In the genomic region with DNA sequence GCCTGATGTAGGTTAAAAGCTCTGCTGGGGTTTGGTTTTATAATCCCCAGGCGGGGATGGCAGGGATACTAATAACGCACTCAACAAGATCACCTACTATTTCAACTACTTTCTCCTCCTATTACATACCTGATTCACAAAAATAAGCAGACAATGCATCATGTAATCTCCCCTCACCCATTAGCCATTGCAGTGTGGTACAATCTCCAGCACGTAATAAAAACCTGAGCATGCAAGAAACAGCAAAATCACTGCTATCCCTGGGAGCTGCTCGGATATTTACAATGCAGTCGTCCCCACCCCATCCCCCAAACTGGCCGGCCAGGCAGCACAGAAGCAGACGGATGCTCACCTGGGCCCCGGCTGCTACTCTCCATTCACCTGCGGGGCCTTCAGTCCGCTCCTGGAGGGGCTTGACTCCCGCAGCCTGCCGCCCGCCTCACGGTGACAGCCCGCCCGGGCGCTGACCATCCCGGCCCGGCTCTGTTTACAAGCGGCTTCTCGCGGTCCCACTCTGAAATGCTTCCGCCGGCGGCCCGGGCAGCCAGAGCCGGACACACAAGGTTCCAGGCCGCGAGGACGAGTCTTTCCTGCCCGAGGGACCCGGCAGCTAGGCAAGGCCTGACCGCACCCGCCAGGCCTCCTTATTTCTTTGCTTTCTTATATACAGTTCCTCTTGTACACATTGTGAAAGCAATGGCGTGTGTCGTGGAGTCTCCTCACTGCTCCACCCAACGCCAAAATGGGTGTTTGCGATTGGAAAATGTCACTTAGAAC, we compare ENCODE assay signal across 1 cellular context.
TF ChIP-seq lines count a peak whose summit lies in the region.

A gene with protein sequence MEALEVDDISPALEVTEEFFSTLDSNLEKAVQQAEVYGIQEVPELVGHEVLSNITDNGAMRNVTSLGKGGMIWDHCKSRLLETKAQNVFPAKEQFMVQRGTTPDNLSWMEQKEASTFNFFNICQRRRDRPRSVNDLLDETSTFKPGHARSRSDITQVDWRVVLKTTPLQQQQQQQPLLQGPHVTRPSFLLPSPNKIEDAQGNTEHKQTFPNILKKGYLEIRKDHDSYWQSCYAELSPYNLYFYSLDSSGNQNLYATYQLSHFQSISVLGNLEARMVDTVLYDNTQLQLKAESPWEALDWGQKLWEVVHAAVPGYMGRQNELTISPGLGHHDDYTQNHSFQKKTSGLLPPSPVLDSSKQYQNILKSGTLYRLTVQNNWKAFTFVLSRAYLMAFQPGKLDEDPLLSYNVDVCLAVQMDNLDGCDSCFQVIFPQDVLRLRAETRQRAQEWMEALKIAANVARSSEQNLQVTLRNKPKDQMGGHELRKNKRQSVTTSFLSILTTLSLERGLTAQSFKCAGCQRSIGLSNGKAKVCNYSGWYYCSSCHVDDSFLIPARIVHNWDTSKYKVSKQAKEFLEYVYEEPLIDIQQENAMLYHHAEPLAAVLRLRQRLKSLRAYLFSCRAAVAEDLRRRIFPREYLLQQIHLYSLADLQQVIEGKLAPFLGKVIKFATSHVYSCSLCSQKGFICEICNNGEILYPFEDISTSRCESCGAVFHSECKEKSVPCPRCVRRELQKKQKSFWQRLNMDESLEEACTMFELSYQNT (minus strand): TSS at position 491 of the 777 bp plus-strand sequence. CDS start 23,888 bp downstream, outside the sequence.

TF ChIP-seq in HepG2, 621 proteins besides CTCF, POLR2A, EP300 and RAD21 (continues in another document):
- TF ChIP-seq ARID2 (CRISPR knock-in tag; IDR thresholded peaks at IDR 0.05; ENCODE audit: borderline replicate concordance) (peak; percentile 99), NR1H2 (CRISPR knock-in tag; IDR thresholded peaks at IDR 0.05; ENCODE audit: borderline replicate concordance, low read depth) (no peak; the same call in 1 of the 2 replicates), NFIC (IDR thresholded peaks at IDR 0.05; ENCODE audit: low read length) (peak; percentile 80), MXI1 (IDR thresholded peaks at IDR 0.05; ENCODE audit: borderline replicate concordance, low read depth, low read length) (peak; percentile 84; the same call in 2 of the 3 replicates), NR2F2 (IDR thresholded peaks at IDR 0.05; ENCODE audit: borderline replicate concordance, low read depth) (peak; percentile 79; the same call in 1 of the 2 replicates), KDM6A (CRISPR knock-in tag; IDR thresholded peaks at IDR 0.05; ENCODE audit: low read depth) (no peak), ZNF256 (CRISPR knock-in tag; conservative IDR thresholded peaks at IDR 0.05) (peak; percentile 90; the same call in 1 of the 2 replicates), ATF7-NPFF (CRISPR knock-in tag; IDR thresholded peaks at IDR 0.05; ENCODE audit: low read depth) (peak; percentile 97), CHD4 (IDR thresholded peaks at IDR 0.05; ENCODE audit: borderline replicate concordance, low read length) (no peak), GATA4 (IDR thresholded peaks at IDR 0.05; ENCODE audit: borderline replicate concordance, low read depth) (peak; percentile 74), ATF7 (IDR thresholded peaks at IDR 0.05) (no peak), ATF7 (CRISPR knock-in tag; IDR thresholded peaks at IDR 0.05) (peak; percentile 83), TRIM24 (CRISPR knock-in tag; IDR thresholded peaks at IDR 0.05) (no peak), WIZ (CRISPR knock-in tag; IDR thresholded peaks at IDR 0.05) (0 out of 2 replicates have a peak, but pooled peaks have one; percentile 58), YEATS4 (CRISPR knock-in tag; IDR thresholded peaks at IDR 0.05; ENCODE audit: borderline replicate concordance) (peak; percentile 100), KAT7 (CRISPR knock-in tag; IDR thresholded peaks at IDR 0.05; ENCODE audit: borderline replicate concordance) (peak; percentile 100), SALL1 (CRISPR knock-in tag; IDR thresholded peaks at IDR 0.05) (peak; percentile 99), PHF8 (CRISPR knock-in tag; IDR thresholded peaks at IDR 0.05) (peak; percentile 98), FIP1L1 (IDR thresholded peaks at IDR 0.05; ENCODE audit: borderline replicate concordance, insufficient read depth, low read depth, low read length) (peak; percentile 89; the same call in 1 of the 2 replicates), ZNF180 (CRISPR knock-in tag; IDR thresholded peaks at IDR 0.05; ENCODE audit: borderline replicate concordance, low read depth) (no peak), ZNF343 (CRISPR knock-in tag; IDR thresholded peaks at IDR 0.05) (peak; percentile 98), ZNF660 (CRISPR knock-in tag; IDR thresholded peaks at IDR 0.05; ENCODE audit: borderline replicate concordance, low read depth) (0 out of 2 replicates have a peak, but pooled peaks have one; percentile 91), ELF4 (CRISPR knock-in tag; IDR thresholded peaks at IDR 0.05; ENCODE audit: borderline replicate concordance) (peak; percentile 91), XBP1 (CRISPR knock-in tag; IDR thresholded peaks at IDR 0.05) (0 out of 2 replicates have a peak, but pooled peaks have one; percentile 61), ZBTB3 (CRISPR knock-in tag; IDR thresholded peaks at IDR 0.05; ENCODE audit: borderline replicate concordance, low read depth) (peak; percentile 97), ZBTB8A (CRISPR knock-in tag; IDR thresholded peaks at IDR 0.05; ENCODE audit: borderline replicate concordance, low read depth) (peak; percentile 95), PPARG (CRISPR knock-in tag; conservative IDR thresholded peaks at IDR 0.05) (peak; percentile 84), MAFG (CRISPR knock-in tag; IDR thresholded peaks at IDR 0.05) (no peak; the same call in 1 of the 2 replicates), ZNF761 (CRISPR knock-in tag; conservative IDR thresholded peaks at IDR 0.05) (peak; percentile 96)
- TF ChIP-seq, protein P1, sequence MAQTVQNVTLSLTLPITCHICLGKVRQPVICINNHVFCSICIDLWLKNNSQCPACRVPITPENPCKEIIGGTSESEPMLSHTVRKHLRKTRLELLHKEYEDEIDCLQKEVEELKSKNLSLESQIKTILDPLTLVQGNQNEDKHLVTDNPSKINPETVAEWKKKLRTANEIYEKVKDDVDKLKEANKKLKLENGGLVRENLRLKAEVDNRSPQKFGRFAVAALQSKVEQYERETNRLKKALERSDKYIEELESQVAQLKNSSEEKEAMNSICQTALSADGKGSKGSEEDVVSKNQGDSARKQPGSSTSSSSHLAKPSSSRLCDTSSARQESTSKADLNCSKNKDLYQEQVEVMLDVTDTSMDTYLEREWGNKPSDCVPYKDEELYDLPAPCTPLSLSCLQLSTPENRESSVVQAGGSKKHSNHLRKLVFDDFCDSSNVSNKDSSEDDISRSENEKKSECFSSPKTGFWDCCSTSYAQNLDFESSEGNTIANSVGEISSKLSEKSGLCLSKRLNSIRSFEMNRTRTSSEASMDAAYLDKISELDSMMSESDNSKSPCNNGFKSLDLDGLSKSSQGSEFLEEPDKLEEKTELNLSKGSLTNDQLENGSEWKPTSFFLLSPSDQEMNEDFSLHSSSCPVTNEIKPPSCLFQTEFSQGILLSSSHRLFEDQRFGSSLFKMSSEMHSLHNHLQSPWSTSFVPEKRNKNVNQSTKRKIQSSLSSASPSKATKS (CRISPR knock-in tag; IDR thresholded peaks at IDR 0.05) = no peak
- TF ChIP-seq, protein P2, sequence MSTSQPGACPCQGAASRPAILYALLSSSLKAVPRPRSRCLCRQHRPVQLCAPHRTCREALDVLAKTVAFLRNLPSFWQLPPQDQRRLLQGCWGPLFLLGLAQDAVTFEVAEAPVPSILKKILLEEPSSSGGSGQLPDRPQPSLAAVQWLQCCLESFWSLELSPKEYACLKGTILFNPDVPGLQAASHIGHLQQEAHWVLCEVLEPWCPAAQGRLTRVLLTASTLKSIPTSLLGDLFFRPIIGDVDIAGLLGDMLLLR (CRISPR knock-in tag; IDR thresholded peaks at IDR 0.05) = peak; percentile 97; the same call in 1 of the 2 replicates
- TF ChIP-seq, protein P3, sequence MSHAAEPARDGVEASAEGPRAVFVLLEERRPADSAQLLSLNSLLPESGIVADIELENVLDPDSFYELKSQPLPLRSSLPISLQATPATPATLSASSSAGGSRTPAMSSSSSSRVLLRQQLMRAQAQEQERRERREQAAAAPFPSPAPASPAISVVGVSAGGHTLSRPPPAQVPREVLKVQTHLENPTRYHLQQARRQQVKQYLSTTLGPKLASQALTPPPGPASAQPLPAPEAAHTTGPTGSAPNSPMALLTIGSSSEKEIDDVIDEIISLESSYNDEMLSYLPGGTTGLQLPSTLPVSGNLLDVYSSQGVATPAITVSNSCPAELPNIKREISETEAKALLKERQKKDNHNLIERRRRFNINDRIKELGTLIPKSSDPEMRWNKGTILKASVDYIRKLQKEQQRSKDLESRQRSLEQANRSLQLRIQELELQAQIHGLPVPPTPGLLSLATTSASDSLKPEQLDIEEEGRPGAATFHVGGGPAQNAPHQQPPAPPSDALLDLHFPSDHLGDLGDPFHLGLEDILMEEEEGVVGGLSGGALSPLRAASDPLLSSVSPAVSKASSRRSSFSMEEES (CRISPR knock-in tag; IDR thresholded peaks at IDR 0.05) = peak; percentile 82
- TF ChIP-seq, protein P4, sequence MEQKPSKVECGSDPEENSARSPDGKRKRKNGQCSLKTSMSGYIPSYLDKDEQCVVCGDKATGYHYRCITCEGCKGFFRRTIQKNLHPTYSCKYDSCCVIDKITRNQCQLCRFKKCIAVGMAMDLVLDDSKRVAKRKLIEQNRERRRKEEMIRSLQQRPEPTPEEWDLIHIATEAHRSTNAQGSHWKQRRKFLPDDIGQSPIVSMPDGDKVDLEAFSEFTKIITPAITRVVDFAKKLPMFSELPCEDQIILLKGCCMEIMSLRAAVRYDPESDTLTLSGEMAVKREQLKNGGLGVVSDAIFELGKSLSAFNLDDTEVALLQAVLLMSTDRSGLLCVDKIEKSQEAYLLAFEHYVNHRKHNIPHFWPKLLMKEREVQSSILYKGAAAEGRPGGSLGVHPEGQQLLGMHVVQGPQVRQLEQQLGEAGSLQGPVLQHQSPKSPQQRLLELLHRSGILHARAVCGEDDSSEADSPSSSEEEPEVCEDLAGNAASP (CRISPR knock-in tag; IDR thresholded peaks at IDR 0.05; ENCODE audit: borderline replicate concordance) = peak; percentile 87
- TF ChIP-seq, protein P5, sequence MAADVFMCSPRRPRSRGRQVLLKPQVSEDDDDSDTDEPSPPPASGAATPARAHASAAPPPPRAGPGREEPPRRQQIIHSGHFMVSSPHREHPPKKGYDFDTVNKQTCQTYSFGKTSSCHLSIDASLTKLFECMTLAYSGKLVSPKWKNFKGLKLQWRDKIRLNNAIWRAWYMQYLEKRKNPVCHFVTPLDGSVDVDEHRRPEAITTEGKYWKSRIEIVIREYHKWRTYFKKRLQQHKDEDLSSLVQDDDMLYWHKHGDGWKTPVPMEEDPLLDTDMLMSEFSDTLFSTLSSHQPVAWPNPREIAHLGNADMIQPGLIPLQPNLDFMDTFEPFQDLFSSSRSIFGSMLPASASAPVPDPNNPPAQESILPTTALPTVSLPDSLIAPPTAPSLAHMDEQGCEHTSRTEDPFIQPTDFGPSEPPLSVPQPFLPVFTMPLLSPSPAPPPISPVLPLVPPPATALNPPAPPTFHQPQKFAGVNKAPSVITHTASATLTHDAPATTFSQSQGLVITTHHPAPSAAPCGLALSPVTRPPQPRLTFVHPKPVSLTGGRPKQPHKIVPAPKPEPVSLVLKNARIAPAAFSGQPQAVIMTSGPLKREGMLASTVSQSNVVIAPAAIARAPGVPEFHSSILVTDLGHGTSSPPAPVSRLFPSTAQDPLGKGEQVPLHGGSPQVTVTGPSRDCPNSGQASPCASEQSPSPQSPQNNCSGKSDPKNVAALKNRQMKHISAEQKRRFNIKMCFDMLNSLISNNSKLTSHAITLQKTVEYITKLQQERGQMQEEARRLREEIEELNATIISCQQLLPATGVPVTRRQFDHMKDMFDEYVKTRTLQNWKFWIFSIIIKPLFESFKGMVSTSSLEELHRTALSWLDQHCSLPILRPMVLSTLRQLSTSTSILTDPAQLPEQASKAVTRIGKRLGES (CRISPR knock-in tag; IDR thresholded peaks at IDR 0.05; ENCODE audit: borderline replicate concordance) = peak; percentile 84; the same call in 1 of the 2 replicates
- TF ChIP-seq, protein P6, sequence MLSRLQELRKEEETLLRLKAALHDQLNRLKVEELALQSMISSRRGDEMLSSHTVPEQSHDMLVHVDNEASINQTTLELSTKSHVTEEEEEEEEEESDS (CRISPR knock-in tag; IDR thresholded peaks at IDR 0.05; ENCODE audit: borderline replicate concordance) = 0 out of 2 replicates have a peak, but pooled peaks have one; percentile 24
- TF ChIP-seq, protein P7, sequence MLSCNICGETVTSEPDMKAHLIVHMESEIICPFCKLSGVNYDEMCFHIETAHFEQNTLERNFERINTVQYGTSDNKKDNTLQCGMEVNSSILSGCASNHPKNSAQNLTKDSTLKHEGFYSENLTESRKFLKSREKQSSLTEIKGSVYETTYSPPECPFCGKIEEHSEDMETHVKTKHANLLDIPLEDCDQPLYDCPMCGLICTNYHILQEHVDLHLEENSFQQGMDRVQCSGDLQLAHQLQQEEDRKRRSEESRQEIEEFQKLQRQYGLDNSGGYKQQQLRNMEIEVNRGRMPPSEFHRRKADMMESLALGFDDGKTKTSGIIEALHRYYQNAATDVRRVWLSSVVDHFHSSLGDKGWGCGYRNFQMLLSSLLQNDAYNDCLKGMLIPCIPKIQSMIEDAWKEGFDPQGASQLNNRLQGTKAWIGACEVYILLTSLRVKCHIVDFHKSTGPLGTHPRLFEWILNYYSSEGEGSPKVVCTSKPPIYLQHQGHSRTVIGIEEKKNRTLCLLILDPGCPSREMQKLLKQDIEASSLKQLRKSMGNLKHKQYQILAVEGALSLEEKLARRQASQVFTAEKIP (CRISPR knock-in tag; IDR thresholded peaks at IDR 0.05; ENCODE audit: borderline replicate concordance) = no peak
- TF ChIP-seq, protein P8, sequence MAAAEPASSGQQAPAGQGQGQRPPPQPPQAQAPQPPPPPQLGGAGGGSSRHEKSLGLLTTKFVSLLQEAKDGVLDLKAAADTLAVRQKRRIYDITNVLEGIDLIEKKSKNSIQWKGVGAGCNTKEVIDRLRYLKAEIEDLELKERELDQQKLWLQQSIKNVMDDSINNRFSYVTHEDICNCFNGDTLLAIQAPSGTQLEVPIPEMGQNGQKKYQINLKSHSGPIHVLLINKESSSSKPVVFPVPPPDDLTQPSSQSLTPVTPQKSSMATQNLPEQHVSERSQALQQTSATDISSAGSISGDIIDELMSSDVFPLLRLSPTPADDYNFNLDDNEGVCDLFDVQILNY (CRISPR knock-in tag; conservative IDR thresholded peaks at IDR 0.05) = peak; percentile 68; the same call in 1 of the 2 replicates
